22 cellular contexts compared by ENCODE assay signal in the genomic region with DNA sequence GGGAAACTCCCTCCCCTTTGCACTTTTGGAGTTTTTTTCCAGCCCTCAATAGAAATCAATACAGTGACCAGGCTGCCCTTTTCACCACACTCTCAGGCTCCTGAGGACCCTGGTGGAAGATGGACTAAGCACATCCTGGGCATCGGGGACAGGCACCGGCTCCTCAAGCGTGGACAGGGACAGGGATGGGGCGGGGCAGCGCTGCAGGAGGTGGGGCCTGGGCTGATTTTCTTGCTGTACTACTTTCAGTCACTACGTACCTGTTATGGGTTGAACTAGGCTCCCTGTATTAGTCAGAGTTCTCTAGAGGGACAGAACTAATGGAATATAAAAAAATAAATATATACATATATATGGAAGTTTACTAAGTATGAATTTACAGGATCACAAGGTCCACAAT. TPM values are rescaled to one million over a fixed set of nuclear protein-coding genes. Genes with fewer than 3 reads are reported as not detected.
DNase-seq lines count a peak whose midpoint lies in the region; ATAC-seq lines count a peak whose summit lies in the region.
"Had no signal": no experiment of that assay in that cellular context is flagged by ENCODE, and none has a peak within 500 bp of the region (broad histone marks: within the 10 kb centered on the region; RNA-seq: fewer than 3 reads in every experiment).

No MANE protein-coding gene starts in this region.

- 92% methylated on average over 6 of the region's 6 CpGs for WGBS in right cardiac atrium

- DNase-seq in activated CD8-positive, alpha-beta memory T cell treated with anti-CD3 and anti-CD28 coated beads, Interleukin-2, amount 10 ng/mL, durations not matched to agents 7 days and 5 days = peak; percentile 42
- DNase-seq in activated CD8-positive, alpha-beta memory T cell treated with anti-CD3 and anti-CD28 coated beads for 24 hours = no peak
- DNase-seq in H7 (peak; percentile 23), right cardiac atrium (no peak), NCI-H1092 (lab: John Stamatoyannopoulos, UW) (no peak)
- no peak for DNase-seq in central memory CD8-positive, alpha-beta T cell (ENCODE audit: low spot score in 2 of 2)
- DNase-seq in naive thymus-derived CD8-positive, alpha-beta T cell = no peak
- DNase-seq: ACHN, dermis blood vessel endothelial cell, left ventricle myocardium inferior, NCI-H1105 treated with DMSO at 0.1 percent for 48 hours, NCI-H526, SHP77 treated with DMSO at 0.1 percent for 48 hours, sigmoid colon, transverse colon had no signal

- no peaks in the 10 kb centered on the region for H3K36me3 ChIP-seq in H7 (replicated peaks; ENCODE audit: control insufficient read depth, insufficient read depth, low read length)
- H3K36me3 ChIP-seq: left ventricle myocardium inferior, sigmoid colon, transverse colon had no signal

- no peaks in the 10 kb centered on the region for H3K9me3 Mint-ChIP-seq in activated CD8-positive, alpha-beta memory T cell treated with anti-CD3 and anti-CD28 coated beads, Interleukin-2, amount 10 ng/mL, durations not matched to agents 7 days and 5 days (ENCODE audit: low read depth)
- no peaks in the 10 kb centered on the region for H3K9me3 Mint-ChIP-seq in central memory CD8-positive, alpha-beta T cell
- no peaks in the 10 kb centered on the region for H3K9me3 Mint-ChIP-seq in naive thymus-derived CD8-positive, alpha-beta T cell
- H3K9me3 Mint-ChIP-seq: stimulated activated naive CD8-positive, alpha-beta T cell treated with anti-CD3 and anti-CD28 coated beads, Interleukin-15, Interleukin-2, amounts not matched to agents 100 ng/mL and 50 ng/mL, for 24 hours had no signal

- no peaks in the 10 kb centered on the region for H3K27me3 Mint-ChIP-seq in activated CD8-positive, alpha-beta memory T cell treated with anti-CD3 and anti-CD28 coated beads, Interleukin-2, amount 10 ng/mL, durations not matched to agents 7 days and 5 days
- H3K27me3 Mint-ChIP-seq in central memory CD8-positive, alpha-beta T cell = no peaks in the 10 kb centered on the region
- H3K27me3 Mint-ChIP-seq in naive thymus-derived CD8-positive, alpha-beta T cell = peaks cover 0 to 4% (median 0%) of the 10 kb centered on the region in 5 donors
- H3K27me3 Mint-ChIP-seq: stimulated activated naive CD8-positive, alpha-beta T cell treated with anti-CD3 and anti-CD28 coated beads, Interleukin-15, Interleukin-2, amounts not matched to agents 100 ng/mL and 50 ng/mL, for 24 hours had no signal

- CTCF ChIA-PET in activated CD8-positive, alpha-beta memory T cell treated with anti-CD3 and anti-CD28 coated beads, Interleukin-2, amount 10 ng/mL, durations not matched to agents 7 days and 5 days (lab: Charles Lee) = interaction anchor here (1.7 kb wide), 1 partner anchor 8 kb away, joined by 4 read pairs; no protein-coding TSS in a partner anchor

- H3K36me3 Mint-ChIP-seq in activated CD8-positive, alpha-beta memory T cell treated with anti-CD3 and anti-CD28 coated beads, Interleukin-2, amount 10 ng/mL, durations not matched to agents 7 days and 5 days = peaks cover 62% of the 10 kb centered on the region
- peaks cover 36% of the 10 kb centered on the region for H3K36me3 Mint-ChIP-seq in central memory CD8-positive, alpha-beta T cell (ENCODE audit: insufficient read depth)
- peaks cover 0 to 31% (median 19%) of the 10 kb centered on the region in 3 donors for H3K36me3 Mint-ChIP-seq in naive thymus-derived CD8-positive, alpha-beta T cell

- H3K9me3 ChIP-seq in right cardiac atrium (ENCODE audit: control insufficient read depth, low read length) = no peaks in the 10 kb centered on the region
- H3K9me3 ChIP-seq: left ventricle myocardium inferior, sigmoid colon, transverse colon had no signal

- no peak for ATAC-seq in activated CD8-positive, alpha-beta memory T cell treated with anti-CD3 and anti-CD28 coated beads, Interleukin-2, amount 10 ng/mL, durations not matched to agents 7 days and 5 days
- ATAC-seq in central memory CD8-positive, alpha-beta T cell (replicated peaks; ENCODE audit: extremely low read depth, poor library complexity, severe bottlenecking) = no peak
- no peak for ATAC-seq in naive thymus-derived CD8-positive, alpha-beta T cell
- ATAC-seq in right cardiac atrium = no peak
- ATAC-seq in GM18868 (IDR thresholded peaks at IDR 0.05; ENCODE audit: unreplicated experiment) = no peak
- ATAC-seq: K562 had no signal

- no peak overlapping the region for H3K27ac ChIP-seq in right cardiac atrium (ENCODE audit: low read length)
- H3K27ac ChIP-seq: left ventricle myocardium inferior, sigmoid colon, transverse colon had no signal

- intact Hi-C loops in right cardiac atrium (cut with DNase I) = no loop called here

- H3K4me1 Mint-ChIP-seq in activated CD8-positive, alpha-beta memory T cell treated with anti-CD3 and anti-CD28 coated beads, Interleukin-2, amount 10 ng/mL, durations not matched to agents 7 days and 5 days = peaks cover 77% of the 10 kb centered on the region
- H3K4me1 Mint-ChIP-seq in central memory CD8-positive, alpha-beta T cell = peaks cover 65% of the 10 kb centered on the region
- H3K4me1 Mint-ChIP-seq in naive thymus-derived CD8-positive, alpha-beta T cell = peaks cover 30 to 86% (median 79%) of the 10 kb centered on the region in 4 donors

- H3K27ac Mint-ChIP-seq in activated CD8-positive, alpha-beta memory T cell treated with anti-CD3 and anti-CD28 coated beads, Interleukin-2, amount 10 ng/mL, durations not matched to agents 7 days and 5 days = peak overlapping the region; percentile 97
- peak overlapping the region; percentile 100 for H3K27ac Mint-ChIP-seq in central memory CD8-positive, alpha-beta T cell (ENCODE audit: low read depth)
- peak overlapping the region in 9 of 10 donors; percentile 98 to 100 (median 99) for H3K27ac Mint-ChIP-seq in naive thymus-derived CD8-positive, alpha-beta T cell

- H3K4me1 ChIP-seq in right cardiac atrium (ENCODE audit: control insufficient read depth, insufficient read depth, low read length) = no peaks in the 10 kb centered on the region

- H3K4me3 Mint-ChIP-seq in activated CD8-positive, alpha-beta memory T cell treated with anti-CD3 and anti-CD28 coated beads, Interleukin-2, amount 10 ng/mL, durations not matched to agents 7 days and 5 days = peak overlapping the region; percentile 16
- peak overlapping the region; percentile 93 for H3K4me3 Mint-ChIP-seq in central memory CD8-positive, alpha-beta T cell
- peak overlapping the region in 9 of 10 donors; percentile 12 to 99 (median 93) for H3K4me3 Mint-ChIP-seq in naive thymus-derived CD8-positive, alpha-beta T cell

- H3K27me3 ChIP-seq in H7 (ENCODE audit: control insufficient read depth, insufficient read depth, low read length) (no peaks in the 10 kb centered on the region), right cardiac atrium (ENCODE audit: control insufficient read depth, insufficient read depth) (no peaks in the 10 kb centered on the region)
- H3K27me3 ChIP-seq: transverse colon had no signal

- POLR2A ChIA-PET in naive thymus-derived CD8-positive, alpha-beta T cell (lab: Charles Lee) = no interaction called here

- H3K4me3 ChIP-seq in H7 (ENCODE audit: insufficient read depth, low read depth, low read length) (no peak overlapping the region), right cardiac atrium (ENCODE audit: low read length) (no peak overlapping the region)
- H3K4me3 ChIP-seq: K562, left ventricle myocardium inferior, sigmoid colon, transverse colon had no signal

RNA-seq across cellular contexts. Expression of gene MX2, which starts 2.5 kb away (rescaled TPM):
- 100 to 1,000 TPM in 1 of 2 experiments, 10 to 100 TPM in 1; 65.1 to 158 TPM for total RNA-seq in activated CD8-positive, alpha-beta memory T cell treated with anti-CD3 and anti-CD28 coated beads, Interleukin-2, amount 10 ng/mL, durations not matched to agents 7 days and 5 days
- total RNA-seq in H7 (2014; rRNA removed; shearing (Covaris generic)) = 0.45 and 2.1 TPM in 2 replicates
- 100 to 1,000 TPM; 114 to 125 TPM for total RNA-seq in naive thymus-derived CD8-positive, alpha-beta T cell
- 10 to 100 TPM; 27.8 to 49.6 (median 42.4) TPM for polyA plus RNA-seq in naive thymus-derived CD8-positive, alpha-beta T cell
- 10 to 100 TPM in 2 of 4 donors, 1 to 10 TPM in 2; 5.5 to 13.1 (median 10.6) TPM for total RNA-seq in right cardiac atrium
- 6.2 TPM for polyA plus RNA-seq in right cardiac atrium

RNA-seq across cellular contexts. Expression of gene FAM3B, which starts 47.7 kb away (rescaled TPM):
- not detected for total RNA-seq in activated CD8-positive, alpha-beta memory T cell treated with anti-CD3 and anti-CD28 coated beads, Interleukin-2, amount 10 ng/mL, durations not matched to agents 7 days and 5 days
- 0.31 and 0.55 TPM in 2 replicates for total RNA-seq in H7 (2014; rRNA removed; shearing (Covaris generic))
- total RNA-seq in naive thymus-derived CD8-positive, alpha-beta T cell = not detected
- not detected for polyA plus RNA-seq in naive thymus-derived CD8-positive, alpha-beta T cell
- total RNA-seq in right cardiac atrium = under 1 TPM in 3 of 4 donors, not detected in 1; 0.37 to 0.79 (median 0.78) TPM
- 0.29 TPM for polyA plus RNA-seq in right cardiac atrium
- total RNA-seq: dermis blood vessel endothelial cell; glomerular endothelial cell; H4; left ventricle myocardium inferior; osteoblast; T-helper 1 cell treated with Interleukin-12 subunit alpha and Interleukin-12 subunit beta and Interleukin-4 antibody, amounts not matched to agents 30 ng/mL and 1 ng/mL, for 36 hours had no signal

Comparison
In these comparisons a context has a peak if more than half of its experiments do, and no peak if none do; other contexts are left out.
1. DNase-seq: peak in activated CD8-positive, alpha-beta memory T cell treated with anti-CD3 and anti-CD28 coated beads, Interleukin-2, amount 10 ng/mL, durations not matched to agents 7 days and 5 days (single experiment) and H7 (single experiment); none in activated CD8-positive, alpha-beta memory T cell treated with anti-CD3 and anti-CD28 coated beads for 24 hours (single experiment), central memory CD8-positive, alpha-beta T cell (0 of 2), naive thymus-derived CD8-positive, alpha-beta T cell (0 of 10), right cardiac atrium (0 of 3) and NCI-H1092 (single experiment).
2. H3K4me3 Mint-ChIP-seq: peak in every context shown above with its lines; median percentile 93 in central memory CD8-positive, alpha-beta T cell; 93 in naive thymus-derived CD8-positive, alpha-beta T cell; 16 in activated CD8-positive, alpha-beta memory T cell treated with anti-CD3 and anti-CD28 coated beads, Interleukin-2, amount 10 ng/mL, durations not matched to agents 7 days and 5 days.
3. RNA of gene MX2, which starts 2.5 kb away (total RNA-seq): 65.1 to 158 TPM in activated CD8-positive, alpha-beta memory T cell treated with anti-CD3 and anti-CD28 coated beads, Interleukin-2, amount 10 ng/mL, durations not matched to agents 7 days and 5 days and 114 to 125 TPM in naive thymus-derived CD8-positive, alpha-beta T cell; 5.5 to 13.1 TPM in right cardiac atrium and 0.45 to 2.1 TPM in H7; every median in the first group is over 4 times any median in the second.
4. Peak in every context shown above with its lines, with median percentiles within 50 percentile points of each other: H3K27ac Mint-ChIP-seq.